1 cellular context compared by ENCODE assay signal in the genomic region with DNA sequence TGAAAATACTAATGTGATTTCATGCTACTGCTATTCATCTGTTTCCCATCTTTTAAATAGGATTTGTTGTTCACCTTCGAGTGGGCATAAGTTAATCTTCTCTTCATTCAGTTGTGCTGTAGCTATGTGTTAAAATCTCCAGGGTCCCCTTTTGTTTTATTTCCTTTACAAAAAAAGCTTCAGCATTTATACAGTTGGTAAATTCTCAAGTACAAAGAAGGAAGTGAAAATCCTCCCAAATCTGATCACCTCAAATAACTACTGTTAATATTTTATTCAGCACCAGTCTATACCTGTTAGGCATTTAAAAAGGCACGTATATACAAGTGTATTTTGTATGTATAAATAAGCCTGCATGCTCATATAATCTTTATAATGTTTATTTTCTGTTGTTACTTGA.
TF ChIP-seq lines count a peak whose summit lies in the region.

No MANE protein-coding gene starts in this region.

TF ChIP-seq in HepG2, 621 proteins besides CTCF, POLR2A, EP300 and RAD21 (continued from another document):
- TF ChIP-seq, protein P1, sequence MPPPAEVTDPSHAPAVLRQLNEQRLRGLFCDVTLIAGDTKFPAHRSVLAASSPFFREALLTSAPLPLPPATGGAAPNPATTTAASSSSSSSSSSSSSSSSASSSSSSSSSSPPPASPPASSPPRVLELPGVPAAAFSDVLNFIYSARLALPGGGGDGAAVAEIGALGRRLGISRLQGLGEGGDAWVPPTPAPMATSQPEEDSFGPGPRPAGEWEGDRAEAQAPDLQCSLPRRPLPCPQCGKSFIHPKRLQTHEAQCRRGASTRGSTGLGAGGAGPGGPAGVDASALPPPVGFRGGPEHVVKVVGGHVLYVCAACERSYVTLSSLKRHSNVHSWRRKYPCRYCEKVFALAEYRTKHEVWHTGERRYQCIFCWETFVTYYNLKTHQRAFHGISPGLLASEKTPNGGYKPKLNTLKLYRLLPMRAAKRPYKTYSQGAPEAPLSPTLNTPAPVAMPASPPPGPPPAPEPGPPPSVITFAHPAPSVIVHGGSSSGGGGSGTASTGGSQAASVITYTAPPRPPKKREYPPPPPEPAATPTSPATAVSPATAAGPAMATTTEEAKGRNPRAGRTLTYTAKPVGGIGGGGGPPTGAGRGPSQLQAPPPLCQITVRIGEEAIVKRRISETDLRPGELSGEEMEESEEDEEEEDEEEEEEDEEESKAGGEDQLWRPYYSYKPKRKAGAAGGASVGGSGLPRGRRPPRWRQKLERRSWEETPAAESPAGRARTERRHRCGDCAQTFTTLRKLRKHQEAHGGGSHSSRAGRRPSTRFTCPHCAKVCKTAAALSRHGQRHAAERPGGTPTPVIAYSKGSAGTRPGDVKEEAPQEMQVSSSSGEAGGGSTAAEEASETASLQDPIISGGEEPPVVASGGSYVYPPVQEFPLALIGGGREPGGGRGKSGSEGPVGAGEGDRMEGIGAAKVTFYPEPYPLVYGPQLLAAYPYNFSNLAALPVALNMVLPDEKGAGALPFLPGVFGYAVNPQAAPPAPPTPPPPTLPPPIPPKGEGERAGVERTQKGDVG (CRISPR knock-in tag; IDR thresholded peaks at IDR 0.05; ENCODE audit: borderline replicate concordance), result no peak
- TF ChIP-seq ZNF430 (CRISPR knock-in tag; IDR thresholded peaks at IDR 0.05) (no peak), KLF12 (CRISPR knock-in tag; IDR thresholded peaks at IDR 0.05; ENCODE audit: borderline replicate concordance) (no peak), ZNF546 (CRISPR knock-in tag; conservative IDR thresholded peaks at IDR 0.05) (no peak), EHMT2 (IDR thresholded peaks at IDR 0.05; ENCODE audit: borderline replicate concordance, low read depth, low read length) (no peak), TBL1XR1 (IDR thresholded peaks at IDR 0.05; ENCODE audit: borderline replicate concordance, low read length, partially characterized antibody) (no peak), ZC3H4 (CRISPR knock-in tag; IDR thresholded peaks at IDR 0.05; ENCODE audit: borderline replicate concordance) (no peak)
- TF ChIP-seq, protein P2, sequence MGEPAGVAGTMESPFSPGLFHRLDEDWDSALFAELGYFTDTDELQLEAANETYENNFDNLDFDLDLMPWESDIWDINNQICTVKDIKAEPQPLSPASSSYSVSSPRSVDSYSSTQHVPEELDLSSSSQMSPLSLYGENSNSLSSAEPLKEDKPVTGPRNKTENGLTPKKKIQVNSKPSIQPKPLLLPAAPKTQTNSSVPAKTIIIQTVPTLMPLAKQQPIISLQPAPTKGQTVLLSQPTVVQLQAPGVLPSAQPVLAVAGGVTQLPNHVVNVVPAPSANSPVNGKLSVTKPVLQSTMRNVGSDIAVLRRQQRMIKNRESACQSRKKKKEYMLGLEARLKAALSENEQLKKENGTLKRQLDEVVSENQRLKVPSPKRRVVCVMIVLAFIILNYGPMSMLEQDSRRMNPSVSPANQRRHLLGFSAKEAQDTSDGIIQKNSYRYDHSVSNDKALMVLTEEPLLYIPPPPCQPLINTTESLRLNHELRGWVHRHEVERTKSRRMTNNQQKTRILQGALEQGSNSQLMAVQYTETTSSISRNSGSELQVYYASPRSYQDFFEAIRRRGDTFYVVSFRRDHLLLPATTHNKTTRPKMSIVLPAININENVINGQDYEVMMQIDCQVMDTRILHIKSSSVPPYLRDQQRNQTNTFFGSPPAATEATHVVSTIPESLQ (CRISPR knock-in tag; conservative IDR thresholded peaks at IDR 0.05), result no peak
